In genomic region chr3:53169045-53169831, GRCh38 we compare ENCODE assay signal across 1 cellular context.
TF ChIP-seq lines count a peak whose summit lies in the region.

No MANE protein-coding gene starts in this region.

TF ChIP-seq in GM12878, 131 proteins besides CTCF, POLR2A, EP300 and RAD21 (continued from another document):
- TF ChIP-seq IRF5 (IDR thresholded peaks at IDR 0.05; ENCODE audit: borderline replicate concordance) (no peak), ATF3 (IDR thresholded peaks at IDR 0.05; ENCODE audit: borderline replicate concordance, extremely low read depth, low read depth, low read length) (no peak), IKZF1 (conservative IDR thresholded peaks at IDR 0.05) (0 out of 2 replicates have a peak, but pooled peaks have one; percentile 28)
